ENCODE assay signal across 1 cellular context in the genomic region with DNA sequence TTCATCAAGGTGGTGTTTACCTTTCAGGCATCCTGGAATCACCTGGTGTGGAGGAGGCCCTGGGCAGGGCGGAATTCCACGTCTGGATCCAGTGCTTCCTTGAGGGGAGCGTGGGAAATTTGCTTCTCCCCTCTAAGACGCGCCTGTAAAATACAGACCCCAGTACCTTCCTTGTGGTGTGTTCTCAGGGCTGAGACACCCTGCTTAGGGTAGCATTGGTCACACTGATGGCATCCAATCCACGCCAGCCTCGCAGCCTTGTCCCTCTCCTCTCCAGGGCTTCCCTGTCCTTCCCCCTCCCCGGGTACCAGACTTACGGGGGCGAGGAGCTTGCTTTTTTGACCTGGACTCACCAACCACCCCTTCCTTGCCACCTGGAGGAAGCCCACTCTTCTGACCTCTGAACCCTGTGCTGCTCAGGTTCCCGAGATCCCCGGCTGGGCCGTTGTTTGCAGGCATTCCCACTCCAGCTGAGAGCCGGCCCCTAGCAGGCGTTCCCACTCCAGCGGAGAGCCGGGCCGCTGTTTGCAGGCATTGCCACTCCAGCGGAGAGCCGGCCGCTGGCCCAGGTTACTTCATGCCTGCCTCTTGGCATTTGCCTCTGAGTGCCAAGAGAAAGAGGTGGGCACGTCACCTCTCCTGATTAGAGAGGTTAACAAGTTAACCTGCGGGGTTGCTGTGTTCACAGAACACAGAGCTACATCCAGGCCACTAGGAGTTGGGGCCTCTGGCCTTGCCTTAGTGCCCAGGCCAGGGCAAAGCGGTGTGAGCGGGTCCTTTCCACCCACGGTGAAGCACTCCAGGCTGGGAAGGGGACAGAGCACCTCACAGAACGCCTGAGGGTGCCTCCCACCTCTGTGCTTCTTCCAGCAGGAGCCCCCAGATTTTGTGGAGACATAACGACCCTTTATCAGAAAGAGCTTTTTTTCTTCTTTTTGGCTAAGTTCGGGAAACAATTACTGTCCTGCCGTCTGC.
TF ChIP-seq lines count a peak whose summit lies in the region.

No MANE protein-coding gene starts in this region.

TF ChIP-seq in GM23338, 12 proteins besides CTCF, POLR2A, EP300 and RAD21 (continued from another document):
- no peak for TF ChIP-seq ZNF462 (CRISPR knock-in tag; IDR thresholded peaks at IDR 0.05)
- no peak for TF ChIP-seq EZH2 (IDR thresholded peaks at IDR 0.05; ENCODE audit: low read depth, unreplicated experiment)
- no peak for TF ChIP-seq JUNB (IDR thresholded peaks at IDR 0.05; ENCODE audit: unreplicated experiment)
- no peak for TF ChIP-seq CREB1 (CRISPR knock-in tag; IDR thresholded peaks at IDR 0.05; ENCODE audit: low read depth)
- TF ChIP-seq REST (IDR thresholded peaks at IDR 0.05; ENCODE audit: unreplicated experiment), result no peak
- TF ChIP-seq POLR2AphosphoS5 (IDR thresholded peaks at IDR 0.05; ENCODE audit: low read depth), result no peak
- no peak for TF ChIP-seq ZNF114 (CRISPR knock-in tag; IDR thresholded peaks at IDR 0.05)
- TF ChIP-seq EZH2phosphoT487 (IDR thresholded peaks at IDR 0.05; ENCODE audit: unreplicated experiment), result no peak
